In genomic region chr6:160071805-160072687, GRCh38 we compare ENCODE assay signal across 13 cellular contexts. TPM values are rescaled to one million over a fixed set of nuclear protein-coding genes. Genes with fewer than 3 reads are reported as not detected.
A peak's percentile ranks its signal among the peaks of the same experiment; 100 is the strongest.
DNase-seq lines count a peak whose midpoint lies in the region; ATAC-seq and TF ChIP-seq lines count a peak whose summit lies in the region.
"Had no signal": no experiment of that assay in that cellular context is flagged by ENCODE, and none has a peak within 500 bp of the region (broad histone marks: within the 10 kb centered on the region; RNA-seq: fewer than 3 reads in every experiment).

No MANE protein-coding gene starts in this region.

- H3K27ac Mint-ChIP-seq in T-cell, result no peak overlapping the region

- no peak overlapping the region for H4K8ac ChIP-seq in mesendoderm (ENCODE audit: low read depth, low read length)

- POLR2A ChIA-PET in T-cell (lab: Charles Lee), result no interaction called here

- H3K27me3 ChIP-seq in adipocyte (replicated peaks; ENCODE audit: control insufficient read depth, insufficient read depth, low read length) (no peaks in the 10 kb centered on the region), mesendoderm (ENCODE audit: insufficient read depth, low read length, poor library complexity) (no peaks in the 10 kb centered on the region), ascending aorta (no peaks in the 10 kb centered on the region)

- H2BK15ac ChIP-seq in mesendoderm (replicated peaks; ENCODE audit: low read depth), result no peak overlapping the region

- H3K9ac ChIP-seq in adipocyte (ENCODE audit: low read length) (no peak overlapping the region), mesendoderm (ENCODE audit: low read length) (no peak overlapping the region)

- no peak overlapping the region for H2BK5ac ChIP-seq in mesendoderm (ENCODE audit: low read length)

- no peaks in the 10 kb centered on the region for H3K27me3 Mint-ChIP-seq in T-cell

- H3K18ac ChIP-seq in mesendoderm (ENCODE audit: low read length), result no peak overlapping the region

- peaks cover 29 to 37% (median 37%) of the 10 kb centered on the region in 3 donors for H3K4me1 Mint-ChIP-seq in T-cell

- no peak overlapping the region for H3K4me2 ChIP-seq in mesendoderm (ENCODE audit: low read length)
- H3K4me2 ChIP-seq: PC-9 had no signal

- H3K4ac ChIP-seq in mesendoderm (ENCODE audit: low read depth, low read length), result no peak overlapping the region

- TF ChIP-seq CTCF in ascending aorta (IDR thresholded peaks at IDR 0.05), result peak in 1 of 3 experiments; percentile 15

- CTCF ChIA-PET in T-cell (lab: Charles Lee), result no interaction called here

- no peaks in the 10 kb centered on the region for H3K9me3 Mint-ChIP-seq in T-cell

- H3K23ac ChIP-seq in mesendoderm (ENCODE audit: low read length), result no peak overlapping the region

- H3K36me3 Mint-ChIP-seq in T-cell, result peaks cover 74% of the 10 kb centered on the region

- no peak overlapping the region for H4K5ac ChIP-seq in mesendoderm (ENCODE audit: low read length)

- intact Hi-C loops in ascending aorta (cut with DNase I), result no loop called here

- H3K27ac ChIP-seq in mesendoderm (ENCODE audit: low read depth, low read length) (no peak overlapping the region), ascending aorta (no peak overlapping the region)
- H3K27ac ChIP-seq: PC-9 had no signal

- H3K56ac ChIP-seq in mesendoderm (ENCODE audit: low read length), result no peak overlapping the region

- no peak overlapping the region for H3K4me3 Mint-ChIP-seq in T-cell

- H3K4me3 ChIP-seq in adipocyte (ENCODE audit: low read length), result no peak overlapping the region
- no peak overlapping the region for H3K4me3 ChIP-seq in mesendoderm (ENCODE audit: low read length)
- no peak overlapping the region for H3K4me3 ChIP-seq in ascending aorta
- H3K4me3 ChIP-seq: PC-9 had no signal

- H2BK120ac ChIP-seq in mesendoderm (ENCODE audit: low read depth, low read length), result no peak overlapping the region

- H2AK5ac ChIP-seq in mesendoderm (ENCODE audit: low read length), result no peak overlapping the region

- no peaks in the 10 kb centered on the region for H3K79me1 ChIP-seq in mesendoderm (ENCODE audit: low read length)

- H3K9me3 ChIP-seq in adipocyte (ENCODE audit: control insufficient read depth, low read length), result no peaks in the 10 kb centered on the region
- H3K9me3 ChIP-seq in ascending aorta, result no peaks in the 10 kb centered on the region

- no CpG with 5 or more reads among the region's 11 CpGs for WGBS in mesendoderm (ENCODE audit: extremely low coverage, insufficient coverage, low lambda C conversion rate)

- DNase-seq in NCI-H1694 treated with DMSO at 0.1 percent for 48 hours (lab: John Stamatoyannopoulos, UW) (peak; percentile 0), NCI-H1694 (lab: John Stamatoyannopoulos, UW) (no peak), HT-29 (ENCODE audit: low spot score) (peak; percentile 8), adipocyte (ENCODE audit: low read depth) (peak; percentile 6), mesendoderm (peak; percentile 32), epidermal melanocyte (ENCODE audit: insufficient read length, low spot score) (no peak), ascending aorta (ENCODE audit: low spot score in 2 of 2) (no peak), T-cell (no peak)
- DNase-seq: cerebellar nuclear complex; NCI-H1105; occipital lobe; PC-9; stimulated activated CD4-positive, alpha-beta T cell treated with anti-CD3 and anti-CD28 coated beads, Interleukin-4, amount 100 ng/mL, for 4 hours had no signal

- H3K79me2 ChIP-seq in mesendoderm (ENCODE audit: control insufficient read depth, insufficient read depth, low read length), result no peaks in the 10 kb centered on the region

- H3K36me3 ChIP-seq in adipocyte (ENCODE audit: control insufficient read depth, insufficient read depth, low read length, severe bottlenecking) (peaks cover 87% of the 10 kb centered on the region), mesendoderm (ENCODE audit: control insufficient read depth, insufficient read depth, low read length) (peaks cover 28% of the 10 kb centered on the region), ascending aorta (peaks cover 75 to 90% of the 10 kb centered on the region in 2 donors)

- H3K4me1 ChIP-seq in adipocyte (ENCODE audit: control insufficient read depth, insufficient read depth, low read length) (peaks cover 13% of the 10 kb centered on the region), mesendoderm (ENCODE audit: control insufficient read depth, low read depth, low read length) (no peaks in the 10 kb centered on the region), ascending aorta (no peaks in the 10 kb centered on the region)

- no peak for ATAC-seq in T-cell (replicated peaks in 1 of 4)

RNA-seq across cellular contexts. Expression of gene SLC22A1, which starts 49.6 kb away (rescaled TPM):
- total RNA-seq in HT-29 (2014; rRNA removed; shearing (Covaris generic)), result 0.47 and 0.56 TPM in 2 replicates
- polyA plus RNA-seq in mesendoderm (2013, experiment 1 of 2), result 2.1 TPM
- 2.3 TPM for polyA plus RNA-seq in mesendoderm (2013, experiment 2 of 2)
- not detected for total RNA-seq in ascending aorta
- 1 to 10 TPM; 1.0 to 2.7 (median 2.3) TPM for total RNA-seq in T-cell
- total RNA-seq: PC-9 had no signal

Comparison
In these comparisons a context has a peak if more than half of its experiments do, and no peak if none do; other contexts are left out.
1. DNase-seq: peak in NCI-H1694 treated with DMSO at 0.1 percent for 48 hours (single experiment), HT-29 (single experiment), adipocyte (single experiment) and mesendoderm (single experiment); none in NCI-H1694 (single experiment), epidermal melanocyte (single experiment), ascending aorta (0 of 2) and T-cell (0 of 34).